ENCODE assay signal across 8 cellular contexts in the genomic region with DNA sequence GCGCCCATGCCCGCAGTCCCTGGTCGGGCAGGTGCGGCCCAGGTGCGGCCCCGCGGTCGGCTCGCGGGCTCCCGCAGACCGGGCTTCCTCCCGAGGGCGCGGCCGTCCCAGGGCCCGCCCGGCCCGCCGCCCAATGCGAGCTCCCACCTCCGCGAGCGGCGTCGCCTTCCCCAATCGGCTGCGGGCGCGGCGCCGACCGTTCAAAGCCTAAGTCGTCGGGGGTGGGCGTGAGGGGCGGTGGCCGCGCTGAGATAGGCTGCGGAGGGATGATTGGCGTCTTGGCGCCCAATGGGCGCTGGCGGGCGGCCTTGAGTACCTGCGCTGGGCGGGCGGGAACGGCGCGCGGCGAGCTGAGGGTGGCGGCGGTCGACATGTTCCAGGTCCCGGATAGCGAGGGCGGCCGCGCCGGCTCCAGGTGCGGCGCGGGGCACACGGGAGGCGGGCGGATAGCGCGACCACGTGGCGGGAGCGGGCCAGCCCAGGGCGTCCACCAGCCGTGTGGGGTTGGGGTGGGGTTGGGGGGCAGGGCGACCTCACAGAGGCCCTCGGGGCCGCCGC. TPM values are rescaled to one million over a fixed set of nuclear protein-coding genes. Genes with fewer than 3 reads are reported as not detected.
DNase-seq lines count a peak whose midpoint lies in the region; ATAC-seq and TF ChIP-seq lines count a peak whose summit lies in the region.

TSS of gene JPT2 (plus strand) at position 338 of the 558 bp plus-strand sequence. CDS start at position 372, 34 bp downstream.

- peak in 3 of 4 experiments; percentile 2 to 28 (median 14) for TF ChIP-seq CTCF in uterus (IDR thresholded peaks at IDR 0.05)

- H3K27ac ChIP-seq in right cardiac atrium (ENCODE audit: low read length) = no peak within 1 kb of the TSS
- peak within 1 kb of the TSS in 1 of 2 donors; percentile 76 for H3K27ac ChIP-seq in uterus

- WGBS in right cardiac atrium = under 1% methylated on average over 79 of the region's 79 CpGs

- H3K36me3 Mint-ChIP-seq in T-helper 17 cell (ENCODE audit: low read depth) = peaks cover under 1% of the 10 kb centered on the region

- H3K4me1 ChIP-seq in right cardiac atrium (ENCODE audit: control insufficient read depth, insufficient read depth, low read length) = no peaks in the 10 kb centered on the region
- H3K4me1 ChIP-seq in uterus = peaks cover 0 to 6% of the 10 kb centered on the region in 2 donors

- H3K4me3 Mint-ChIP-seq in T-helper 17 cell = peak within 1 kb of the TSS; percentile 92

- peak; percentile 44 to 70 for TF ChIP-seq POLR2A in uterus (IDR thresholded peaks at IDR 0.05)

- H3K27me3 ChIP-seq in right cardiac atrium (ENCODE audit: control insufficient read depth, insufficient read depth) = no peaks in the 10 kb centered on the region
- no peaks in the 10 kb centered on the region for H3K27me3 ChIP-seq in uterus

- H3K9me3 ChIP-seq in T-helper 17 cell (ENCODE audit: control insufficient read depth, low read length, poor library complexity, severe bottlenecking) (no peaks in the 10 kb centered on the region), right cardiac atrium (ENCODE audit: control insufficient read depth, low read length) (no peaks in the 10 kb centered on the region), uterus (no peaks in the 10 kb centered on the region)

- H3K27ac Mint-ChIP-seq in T-helper 17 cell = peak within 1 kb of the TSS; percentile 87

- intact Hi-C loops in right cardiac atrium (cut with DNase I) = no loop called here
- intact Hi-C loops in uterus (cut with DNase I; ENCODE audit: low total_unique reads) = no loop called here

- H3K36me3 ChIP-seq in uterus = no peaks in the 10 kb centered on the region

- ATAC-seq in GM18498 (IDR thresholded peaks at IDR 0.05; ENCODE audit: unreplicated experiment) (peak; percentile 95), HG02885 (IDR thresholded peaks at IDR 0.05; ENCODE audit: poor library complexity, unreplicated experiment) (peak; percentile 95), T-helper 17 cell (peak; percentile 98), right cardiac atrium (peak; percentile 98)

- no peaks in the 10 kb centered on the region for H3K27me3 Mint-ChIP-seq in T-helper 17 cell

- DNase-seq in NCI-H187 (lab: John Stamatoyannopoulos, UW) (peak; percentile 99), T-helper 17 cell (peak; percentile 91 to 93 (median 92)), amygdala (lab: John Stamatoyannopoulos, UW) (peak; percentile 19 to 94 (median 84)), right cardiac atrium (peak; percentile 98 to 100 (median 98)), putamen (ENCODE audit: low spot score) (peak; percentile 93), uterus (peak; percentile 96)

- peaks cover 24% of the 10 kb centered on the region for H3K4me1 Mint-ChIP-seq in T-helper 17 cell

- H3K4me3 ChIP-seq in right cardiac atrium (ENCODE audit: low read length) = peak within 1 kb of the TSS; percentile 81
- peak within 1 kb of the TSS; percentile 18 to 95 for H3K4me3 ChIP-seq in uterus

RNA-seq across cellular contexts. Expression of gene JPT2, which starts in this region (rescaled TPM):
- total RNA-seq in T-helper 17 cell = 10 to 100 TPM; 11.6 to 14.4 TPM
- total RNA-seq in right cardiac atrium = 10 to 100 TPM; 18.5 to 38.3 (median 25.3) TPM
- polyA plus RNA-seq in right cardiac atrium = 11.9 TPM
- total RNA-seq in uterus = 10 to 100 TPM; 10.6 to 59.0 (median 39.6) TPM
